Comparison of ENCODE assay signal across 19 cellular contexts in the genomic region with DNA sequence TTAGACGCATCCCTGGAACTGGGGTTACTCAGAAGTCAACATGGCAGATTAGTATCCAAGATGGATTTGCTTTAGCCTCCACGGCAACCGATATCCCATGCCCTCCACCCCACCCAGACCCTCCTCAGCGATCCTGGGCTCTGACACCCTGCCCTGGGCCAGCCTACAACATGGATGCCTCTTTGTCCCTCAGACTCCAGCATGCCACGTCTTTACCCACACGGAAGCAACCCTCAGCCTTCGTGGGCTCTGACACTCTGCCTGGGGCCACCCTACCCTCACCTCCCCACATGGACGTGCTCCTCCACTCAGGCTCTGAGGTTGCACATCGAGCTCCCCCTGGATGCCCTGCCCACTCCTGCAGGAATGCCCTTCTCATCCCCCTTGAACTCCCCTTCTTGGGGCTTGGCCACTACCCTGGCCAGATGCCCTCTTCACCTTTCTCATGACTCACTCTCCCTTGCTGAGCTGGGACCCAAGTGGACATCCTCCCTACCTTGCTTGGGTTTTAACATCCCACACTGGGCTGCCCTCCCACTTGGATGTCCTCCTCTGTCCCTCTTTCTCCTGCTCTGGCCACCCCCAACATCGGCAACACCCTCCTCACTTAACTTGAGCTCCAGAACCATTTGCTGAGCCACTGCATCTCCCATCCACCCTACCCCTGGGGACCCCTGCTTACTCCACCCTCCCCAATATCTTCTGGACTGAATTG. TPM values are rescaled to one million over a fixed set of nuclear protein-coding genes. Genes with fewer than 3 reads are reported as not detected.
"Had no signal": no experiment of that assay in that cellular context is flagged by ENCODE, and none has a peak within 500 bp of the region (broad histone marks: within the 10 kb centered on the region; RNA-seq: fewer than 3 reads in every experiment).

No MANE protein-coding gene starts in this region.

- H3K4me1 Mint-ChIP-seq: activated naive CD8-positive, alpha-beta T cell treated with anti-CD3 and anti-CD28 coated beads, Interleukin-2, amount 50 U/mL, for 24 hours; naive B cell; stimulated activated naive B cell treated with anti-CD40 and anti-IgM and Interleukin-4, amounts not matched to agents 10 μg/mL and 1 μg/mL and 100 μg/mL, for 72 hours; WTC11 had no signal

- H3K36me3 Mint-ChIP-seq: naive B cell; stimulated activated naive B cell treated with anti-CD40 and anti-IgM and Interleukin-4, amounts not matched to agents 10 μg/mL and 1 μg/mL and 100 μg/mL, for 72 hours; WTC11 had no signal

- H3K4me2 ChIP-seq: hepatocyte had no signal

- H3K36me3 ChIP-seq: gastroesophageal sphincter, right atrium auricular region, tibial artery, uterus had no signal

- DNase-seq: activated CD4-positive, alpha-beta T cell treated with anti-CD3 and anti-CD28 coated beads for 48 hours; activated naive CD4-positive, alpha-beta T cell treated with Interleukin-2 at 50 U/mL for 16 hours; activated naive CD8-positive, alpha-beta T cell treated with anti-CD3 and anti-CD28 coated beads, Interleukin-2, amount 50 U/mL, for 24 hours; dorsolateral prefrontal cortex; islet precursor cell; mammary epithelial cell; naive B cell; stimulated activated CD4-positive, alpha-beta T cell treated with anti-CD3 and anti-CD28 coated beads, Interleukin-2, amount 100 ng/mL, for 48 hours; stimulated activated naive B cell treated with anti-CD40 and anti-IgM and Interleukin-4, amounts not matched to agents 10 μg/mL and 1 μg/mL and 100 μg/mL, for 72 hours; tibial artery had no signal

- H3K79me2 ChIP-seq: hepatocyte had no signal

- H3K4me3 Mint-ChIP-seq: activated naive CD8-positive, alpha-beta T cell treated with anti-CD3 and anti-CD28 coated beads, Interleukin-2, amount 50 U/mL, for 24 hours; naive B cell; stimulated activated naive B cell treated with anti-CD40 and anti-IgM and Interleukin-4, amounts not matched to agents 10 μg/mL and 1 μg/mL and 100 μg/mL, for 72 hours; WTC11 had no signal

- ATAC-seq: activated naive CD8-positive, alpha-beta T cell treated with anti-CD3 and anti-CD28 coated beads, Interleukin-2, amount 50 U/mL, for 24 hours; gastroesophageal sphincter; left lobe of liver; stimulated activated naive B cell treated with anti-CD40 and anti-IgM and Interleukin-4, amounts not matched to agents 10 μg/mL and 1 μg/mL and 100 μg/mL, for 72 hours; WTC11 had no signal

- H3K9me3 Mint-ChIP-seq: activated naive CD8-positive, alpha-beta T cell treated with anti-CD3 and anti-CD28 coated beads, Interleukin-2, amount 50 U/mL, for 24 hours; stimulated activated naive B cell treated with anti-CD40 and anti-IgM and Interleukin-4, amounts not matched to agents 10 μg/mL and 1 μg/mL and 100 μg/mL, for 72 hours had no signal

- H3K4me3 ChIP-seq: dorsolateral prefrontal cortex, gastroesophageal sphincter, hepatocyte, right atrium auricular region, tibial artery, uterus had no signal

- H3K27ac Mint-ChIP-seq: activated naive CD8-positive, alpha-beta T cell treated with anti-CD3 and anti-CD28 coated beads, Interleukin-2, amount 50 U/mL, for 24 hours; progenitor cell of endocrine pancreas; stimulated activated naive B cell treated with anti-CD40 and anti-IgM and Interleukin-4, amounts not matched to agents 10 μg/mL and 1 μg/mL and 100 μg/mL, for 72 hours; WTC11 had no signal

- H3K27ac ChIP-seq: dorsolateral prefrontal cortex, gastroesophageal sphincter, hepatocyte, right atrium auricular region, tibial artery, uterus had no signal

- H3K27me3 ChIP-seq: hepatocyte, right atrium auricular region, tibial artery, uterus had no signal

RNA-seq across cellular contexts. Expression of a gene that starts 18.3 kb away (rescaled TPM):
- total RNA-seq: mononuclear cell, right atrium auricular region, skeletal muscle tissue had no signal
